In genomic region chr19:55258476-55258827, GRCh38 we compare ENCODE assay signal across 9 cellular contexts. TPM values are rescaled to one million over a fixed set of nuclear protein-coding genes. Genes with fewer than 3 reads are reported as not detected.
DNase-seq lines count a peak whose midpoint lies in the region; ATAC-seq and TF ChIP-seq lines count a peak whose summit lies in the region.
"Had no signal": no experiment of that assay in that cellular context is flagged by ENCODE, and none has a peak within 500 bp of the region (broad histone marks: within the 10 kb centered on the region; RNA-seq: fewer than 3 reads in every experiment).

No MANE protein-coding gene starts in this region.

- H3K9me3 Mint-ChIP-seq in central memory CD8-positive, alpha-beta T cell, result no peaks in the 10 kb centered on the region

- H3K4me1 ChIP-seq in SJCRH30 (peaks cover 5% of the 10 kb centered on the region; the same call in 1 of the 2 replicates), lung (ENCODE audit: control insufficient read depth in 2 of 2, insufficient read depth in 2 of 2, low read length in 2 of 2) (peaks cover 9 to 22% of the 10 kb centered on the region in 2 donors), subcutaneous abdominal adipose tissue (ENCODE audit: control insufficient read depth in 5 of 5, insufficient read depth in 5 of 5, low read length in 5 of 5) (peaks cover 19 to 58% (median 54%) of the 10 kb centered on the region in 5 donors)

- H3K27ac ChIP-seq in SJCRH30 (peak overlapping the region; percentile 63), lung (ENCODE audit: low read depth in 1 of 2, low read length in 1 of 2) (peak overlapping the region; percentile 86 to 92), subcutaneous abdominal adipose tissue (ENCODE audit: low read depth, low read length) (peak overlapping the region; percentile 86)

- peak; percentile 77 for DNase-seq in GM13976 (ENCODE audit: low spot score)
- no peak for DNase-seq in SJCRH30
- peak in 1 of 2 donors; percentile 35 for DNase-seq in central memory CD8-positive, alpha-beta T cell (ENCODE audit: low spot score in 2 of 2)
- DNase-seq in lung (ENCODE audit: low spot score), result no peak
- DNase-seq in GF-D8 (lab: John Stamatoyannopoulos, UW), result no peak
- DNase-seq in COLO829 (ENCODE audit: low spot score), result no peak

- WGBS in lung, 2 donors, result 0 to 1% methylated on average over 30 to 52 of the region's 53 CpGs

- peak overlapping the region; percentile 97 for H3K27ac Mint-ChIP-seq in central memory CD8-positive, alpha-beta T cell (ENCODE audit: low read depth)

- peak overlapping the region; percentile 98 for H3K4me3 Mint-ChIP-seq in central memory CD8-positive, alpha-beta T cell

- peak overlapping the region; percentile 95 for H3K4me3 ChIP-seq in SJCRH30
- peak overlapping the region; percentile 96 for H3K4me3 ChIP-seq in lung
- peak overlapping the region in 4 of 5 donors; percentile 85 to 95 (median 90) for H3K4me3 ChIP-seq in subcutaneous abdominal adipose tissue (ENCODE audit: low read depth in 1 of 5, low read length in 5 of 5)

- TF ChIP-seq CTCF in GM13976 (IDR thresholded peaks at IDR 0.05; ENCODE audit: borderline replicate concordance, control extremely low read depth, extremely low read depth, insufficient read depth, missing control alignments), result no peak
- no peak for TF ChIP-seq CTCF in lung (IDR thresholded peaks at IDR 0.05; ENCODE audit: control extremely low read depth, extremely low read depth)

- no peaks in the 10 kb centered on the region for H3K9me3 ChIP-seq in SJCRH30 (replicated peaks)
- no peaks in the 10 kb centered on the region for H3K9me3 ChIP-seq in lung (ENCODE audit: control insufficient read depth in 2 of 2, insufficient read depth in 1 of 2, low read length in 1 of 2)
- no peaks in the 10 kb centered on the region for H3K9me3 ChIP-seq in subcutaneous abdominal adipose tissue (ENCODE audit: control insufficient read depth in 5 of 5, low read length in 5 of 5)

- H3K27me3 ChIP-seq in SJCRH30 (no peaks in the 10 kb centered on the region), lung (ENCODE audit: control insufficient read depth, insufficient read depth) (no peaks in the 10 kb centered on the region), subcutaneous abdominal adipose tissue (ENCODE audit: control insufficient read depth in 5 of 5, insufficient read depth in 4 of 5, low read length in 5 of 5) (no peaks in the 10 kb centered on the region)

- peak overlapping the region; percentile 48 to 95 (median 94) for H3K9ac ChIP-seq in subcutaneous abdominal adipose tissue (ENCODE audit: low read length in 5 of 5)

- in situ Hi-C loops in GM13976 (cut with MboI; ENCODE audit: low sequenced_read_pairs, unreplicated experiment), result no loop called here

- peaks cover 58% of the 10 kb centered on the region for H3K4me1 Mint-ChIP-seq in central memory CD8-positive, alpha-beta T cell

- H3K36me3 ChIP-seq in SJCRH30 (no peaks in the 10 kb centered on the region), lung (ENCODE audit: control insufficient read depth in 2 of 2, insufficient read depth in 2 of 2, low read length in 2 of 2) (no peaks in the 10 kb centered on the region), subcutaneous abdominal adipose tissue (ENCODE audit: control insufficient read depth in 5 of 5, insufficient read depth in 5 of 5, low read length in 5 of 5) (peaks cover 0 to 6% (median 2%) of the 10 kb centered on the region in 5 donors)

- ATAC-seq in HG02678 (IDR thresholded peaks at IDR 0.05; ENCODE audit: unreplicated experiment) (peak; percentile 16), lung (ENCODE audit: insufficient read depth, low FRiP score) (peak; percentile 3)
- ATAC-seq in central memory CD8-positive, alpha-beta T cell (replicated peaks; ENCODE audit: extremely low read depth, poor library complexity, severe bottlenecking), result peak; percentile 6

- H3K36me3 Mint-ChIP-seq in central memory CD8-positive, alpha-beta T cell (ENCODE audit: insufficient read depth), result peaks cover 23% of the 10 kb centered on the region

- no peaks in the 10 kb centered on the region for H3K27me3 Mint-ChIP-seq in central memory CD8-positive, alpha-beta T cell

RNA-seq across cellular contexts. Expression of gene PPP6R1, which starts 0.4 kb away (rescaled TPM):
- 39.5 and 44.9 TPM in 2 replicates for total RNA-seq in SJCRH30 (2014; rRNA removed; shearing (Covaris generic))
- 10 to 100 TPM; 37.3 to 86.3 TPM for total RNA-seq in lung
- polyA plus RNA-seq in lung, result 10 to 100 TPM; 37.8 to 58.4 TPM

RNA-seq across cellular contexts. Expression of gene HSPBP1, which starts 21.5 kb away (rescaled TPM):
- total RNA-seq in SJCRH30 (2014; rRNA removed; shearing (Covaris generic)), result 39.3 and 40.8 TPM in 2 replicates
- 10 to 100 TPM; 19.3 to 53.1 TPM for total RNA-seq in lung
- polyA plus RNA-seq in lung, result 10 to 100 TPM; 50.2 to 62.2 TPM

RNA-seq across cellular contexts. Expression of gene BRSK1, which starts 25.3 kb away (rescaled TPM):
- total RNA-seq in SJCRH30 (2014; rRNA removed; shearing (Covaris generic)), result 13.2 and 15.8 TPM in 2 replicates
- total RNA-seq in lung, result 1 to 10 TPM; 2.1 to 6.4 TPM
- under 1 TPM; 0.53 to 0.94 TPM for polyA plus RNA-seq in lung

RNA-seq across cellular contexts. Expression of gene TMEM86B, which starts 29.9 kb away (rescaled TPM):
- total RNA-seq in SJCRH30 (2014; rRNA removed; shearing (Covaris generic)), result 2.3 and 2.5 TPM in 2 replicates
- 1 to 10 TPM; 1.8 to 4.7 TPM for total RNA-seq in lung
- 1 to 10 TPM; 3.9 to 5.3 TPM for polyA plus RNA-seq in lung

RNA-seq across cellular contexts. Expression of gene PTPRH, which starts 49.2 kb away (rescaled TPM):
- 0.94 and 1.4 TPM in 2 replicates for total RNA-seq in SJCRH30 (2014; rRNA removed; shearing (Covaris generic))
- total RNA-seq in lung, result 1 to 10 TPM in 1 of 2 donors, under 1 TPM in 1; 0.37 to 1.3 TPM
- polyA plus RNA-seq in lung, result under 1 TPM; 0.22 to 0.65 TPM
- total RNA-seq: activated CD8-positive, alpha-beta memory T cell treated with anti-CD3 and anti-CD28 coated beads for 36 hours had no signal
